8 cellular contexts compared by ENCODE assay signal in the genomic region with DNA sequence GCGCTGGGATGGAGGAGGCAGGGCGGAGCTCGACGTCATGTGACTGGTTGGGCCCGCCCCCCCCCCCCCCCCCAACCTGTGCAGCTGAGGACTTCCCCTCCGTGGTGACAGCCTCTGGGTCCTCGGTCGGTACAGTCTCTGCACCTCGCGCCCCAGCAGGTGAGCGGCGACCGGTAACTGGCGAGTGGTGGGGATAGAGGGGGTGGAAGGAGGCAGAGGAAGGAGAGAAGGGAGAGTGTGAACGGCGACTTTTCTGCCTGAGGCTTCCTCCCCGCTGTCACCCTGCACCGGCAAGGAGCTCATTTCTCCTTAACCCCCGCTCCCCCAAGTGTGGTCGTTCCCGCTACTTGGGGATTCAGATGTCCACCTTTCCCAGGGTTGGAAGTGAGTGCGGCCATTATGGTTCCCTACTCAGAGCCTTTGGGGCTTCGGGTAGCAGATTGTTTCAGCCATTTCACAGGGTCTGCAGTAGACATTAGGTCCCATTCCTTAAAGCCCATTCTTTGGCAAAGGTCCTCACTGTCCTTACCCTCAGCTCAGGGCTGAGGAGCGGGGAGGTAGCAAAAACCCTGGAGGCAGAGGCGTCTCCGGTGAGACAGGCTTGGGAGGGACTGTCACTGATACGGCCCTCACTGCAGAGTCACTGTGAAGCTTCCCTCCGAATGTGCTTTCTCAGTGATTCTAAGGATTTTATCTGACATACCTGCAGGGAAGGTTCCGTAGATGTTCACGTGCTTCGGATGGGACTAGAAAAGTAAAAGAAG. TPM values are rescaled to one million over a fixed set of nuclear protein-coding genes. Genes with fewer than 3 reads are reported as not detected.
DNase-seq lines count a peak whose midpoint lies in the region; ATAC-seq, FAIRE-seq and TF ChIP-seq lines count a peak whose summit lies in the region.

A gene (plus strand): TSS at position 81 of the 764 bp plus-strand sequence. CDS start 31,719 bp downstream, outside the sequence.

- peak within 1 kb of the TSS; percentile 95 for H3K27ac ChIP-seq in WERI-Rb-1

- DNase-seq in EH (ENCODE audit: low read depth) = peak; percentile 16
- peak; percentile 74 for DNase-seq in WERI-Rb-1
- DNase-seq in bronchial epithelial cell (ENCODE audit: low read depth) = peak; percentile 7
- peak; percentile 38 for DNase-seq in kidney tubule cell (ENCODE audit: low spot score)
- peak; percentile 74 for DNase-seq in stimulated activated CD4-positive, alpha-beta T cell treated with anti-CD3 and anti-CD28 coated beads, Interleukin-1b, Interleukin-23, amount 100 ng/mL, for 48 hours
- no peak for DNase-seq in superior temporal gyrus (ENCODE audit: extremely low spot score)

- H3K4me1 Mint-ChIP-seq in IgD-negative memory B cell = peaks cover 30 to 46% (median 44%) of the 10 kb centered on the region in 3 donors

- no peak for FAIRE-seq in bronchial epithelial cell (lab: Jason Lieb, UNC)

- H3K36me3 ChIP-seq in WERI-Rb-1 (peaks cover 6% of the 10 kb centered on the region), bronchial epithelial cell (ENCODE audit: control insufficient read depth, insufficient read depth, low read length) (no peaks in the 10 kb centered on the region)

- no peaks in the 10 kb centered on the region for H3K9me3 ChIP-seq in WERI-Rb-1 (ENCODE audit: severe bottlenecking)

- TF ChIP-seq CTCF in WERI-Rb-1 (IDR thresholded peaks at IDR 0.05; ENCODE audit: low read depth, low read length) = no peak
- no peak for TF ChIP-seq CTCF in bronchial epithelial cell (IDR thresholded peaks at IDR 0.05; ENCODE audit: insufficient read depth, low read length, severe bottlenecking)

- H3K27me3 ChIP-seq in WERI-Rb-1 (ENCODE audit: insufficient read depth, low read depth, severe bottlenecking) (no peaks in the 10 kb centered on the region), bronchial epithelial cell (ENCODE audit: control insufficient read depth, insufficient read depth, low read length) (no peaks in the 10 kb centered on the region)

- H3K27ac Mint-ChIP-seq in IgD-negative memory B cell = peak within 1 kb of the TSS; percentile 95 to 100 (median 100)

- no peaks in the 10 kb centered on the region for H3K9me3 Mint-ChIP-seq in IgD-negative memory B cell

- no peaks in the 10 kb centered on the region for H3K27me3 Mint-ChIP-seq in IgD-negative memory B cell

- peak within 1 kb of the TSS; percentile 92 to 100 (median 98) for H3K4me3 Mint-ChIP-seq in IgD-negative memory B cell

- H3K36me3 Mint-ChIP-seq in IgD-negative memory B cell = peaks cover 1% of the 10 kb centered on the region

- peak; percentile 41 for ATAC-seq in GM21526 (IDR thresholded peaks at IDR 0.05; ENCODE audit: low FRiP score, unreplicated experiment)

- peak within 1 kb of the TSS; percentile 59 for H3K4me3 ChIP-seq in WERI-Rb-1 (ENCODE audit: low read depth, low read length)
- H3K4me3 ChIP-seq in bronchial epithelial cell (ENCODE audit: low read depth, low read length) = peak within 1 kb of the TSS; percentile 68

RNA-seq across cellular contexts. Expression of the gene that starts here (rescaled TPM):
- 26.7 TPM for polyA plus RNA-seq in IgD-negative memory B cell
- 55.5 and 69.1 TPM in 2 replicates for total RNA-seq in bronchial epithelial cell
